Comparison of ENCODE assay signal across 2 cellular contexts in genomic region chr5:126414874-126415502, GRCh38.
TF ChIP-seq lines count a peak whose summit lies in the region.

No MANE protein-coding gene starts in this region.

TF ChIP-seq in IMR-90, 13 proteins besides CTCF, POLR2A, EP300 and RAD21:
- TF ChIP-seq CEBPB (IDR thresholded peaks at IDR 0.05; ENCODE audit: low read depth, low read length), result peak; percentile 85
- no peak for TF ChIP-seq MAZ (IDR thresholded peaks at IDR 0.05; ENCODE audit: borderline replicate concordance, low read depth, low read length)

TF ChIP-seq in endothelial cell of umbilical vein, 7 proteins besides CTCF, POLR2A, EP300 and RAD21:
- TF ChIP-seq FOS (IDR thresholded peaks at IDR 0.05; ENCODE audit: borderline replicate concordance, insufficient read depth, low read length), result no peak
- no peak for TF ChIP-seq GATA2 (IDR thresholded peaks at IDR 0.05; ENCODE audit: insufficient read depth, insufficient read length, low read depth, low read length)
- no peak for TF ChIP-seq JUN (IDR thresholded peaks at IDR 0.05; ENCODE audit: borderline replicate concordance, insufficient read depth, insufficient read length, low read depth)
- TF ChIP-seq POLR2AphosphoS5 (IDR thresholded peaks at IDR 0.05; ENCODE audit: insufficient read depth, low read depth, low read length), result no peak
- no peak for TF ChIP-seq MYC (IDR thresholded peaks at IDR 0.05; ENCODE audit: low read depth, low read length)
TF ChIP-seq in endothelial cell of umbilical vein: peak in this region for 0.
